Comparison of ENCODE assay signal across 21 cellular contexts in the genomic region with DNA sequence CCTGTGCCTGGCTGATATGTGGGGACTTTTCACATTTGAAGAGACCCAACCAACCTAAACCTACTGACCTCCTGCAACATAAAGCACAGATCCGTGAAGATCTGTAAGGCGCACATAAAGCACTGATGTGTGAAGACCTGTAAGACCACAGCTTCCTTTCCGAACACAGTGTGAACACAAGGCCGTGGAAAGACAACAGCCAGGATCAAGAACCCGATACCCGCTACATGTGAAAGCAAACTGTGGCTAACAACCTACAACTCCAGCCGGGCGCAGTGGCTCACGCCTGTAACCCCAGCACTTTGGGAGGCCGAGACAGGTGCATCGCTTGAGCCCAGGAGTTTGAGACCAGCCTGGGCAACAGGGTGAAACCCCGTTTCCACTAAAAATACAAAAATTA. TPM values are rescaled to one million over a fixed set of nuclear protein-coding genes. Genes with fewer than 3 reads are reported as not detected.
DNase-seq lines count a peak whose midpoint lies in the region; ATAC-seq and TF ChIP-seq lines count a peak whose summit lies in the region.
"Had no signal": no experiment of that assay in that cellular context is flagged by ENCODE, and none has a peak within 500 bp of the region (broad histone marks: within the 10 kb centered on the region; RNA-seq: fewer than 3 reads in every experiment).

No MANE protein-coding gene starts in this region.

- H3K27me3 Mint-ChIP-seq in stimulated activated naive B cell treated with anti-CD40 and anti-IgM and Interleukin-4, amounts not matched to agents 10 μg/mL and 1 μg/mL and 100 μg/mL, for 72 hours: peaks cover 15 to 20% of the 10 kb centered on the region in 2 donors
- H3K27me3 Mint-ChIP-seq: activated T-cell treated with anti-CD3 and anti-CD28 coated beads, Interleukin-2, amount 50 U/mL, for 24 hours; CD4-positive, CD25-positive, alpha-beta regulatory T cell had no signal

- H3K9ac ChIP-seq in smooth muscle cell (ENCODE audit: low read depth): no peak overlapping the region
- H3K9ac ChIP-seq: SK-N-SH had no signal

- intact Hi-C loops in ascending aorta (cut with DNase I): loop anchor here (1.0 kb wide), 2 partner anchors 17 to 50 kb away; a partner anchor contains a TSS

- TF ChIP-seq CTCF in ascending aorta (IDR thresholded peaks at IDR 0.05): no peak
- TF ChIP-seq CTCF in smooth muscle cell (IDR thresholded peaks at IDR 0.05; ENCODE audit: borderline replicate concordance, insufficient read depth, poor library complexity, severe bottlenecking): no peak

- H3K27ac ChIP-seq in ascending aorta (peak overlapping the region; percentile 83 to 86), smooth muscle cell (ENCODE audit: low read depth) (no peak overlapping the region)
- H3K27ac ChIP-seq: colonic mucosa, esophagus muscularis mucosa, gastrocnemius medialis, lower lobe of right lung, RWPE1, transverse colon had no signal

- no peak overlapping the region for H2AFZ ChIP-seq in smooth muscle cell (ENCODE audit: low read depth)

- H3K9me3 ChIP-seq in ascending aorta (no peaks in the 10 kb centered on the region), smooth muscle cell (replicated peaks; ENCODE audit: low read depth) (no peaks in the 10 kb centered on the region)
- H3K9me3 ChIP-seq: colonic mucosa, esophagus muscularis mucosa, gastrocnemius medialis, lower lobe of right lung, SK-N-SH, transverse colon had no signal

- H3K4me1 Mint-ChIP-seq in stimulated activated naive B cell treated with anti-CD40 and anti-IgM and Interleukin-4, amounts not matched to agents 10 μg/mL and 1 μg/mL and 100 μg/mL, for 72 hours: peaks cover 8 to 9% of the 10 kb centered on the region in 2 donors
- H3K4me1 Mint-ChIP-seq: CD4-positive, CD25-positive, alpha-beta regulatory T cell had no signal

- H3K4me3 Mint-ChIP-seq in stimulated activated naive B cell treated with anti-CD40 and anti-IgM and Interleukin-4, amounts not matched to agents 10 μg/mL and 1 μg/mL and 100 μg/mL, for 72 hours: no peak overlapping the region
- H3K4me3 Mint-ChIP-seq: activated T-cell treated with anti-CD3 and anti-CD28 coated beads, Interleukin-2, amount 50 U/mL, for 24 hours; CD4-positive, CD25-positive, alpha-beta regulatory T cell had no signal

- no peaks in the 10 kb centered on the region for H3K79me2 ChIP-seq in smooth muscle cell (ENCODE audit: low read depth)

- H3K27me3 ChIP-seq in ascending aorta (no peaks in the 10 kb centered on the region), smooth muscle cell (ENCODE audit: low read depth) (no peaks in the 10 kb centered on the region)
- H3K27me3 ChIP-seq: colonic mucosa, esophagus muscularis mucosa, gastrocnemius medialis, transverse colon had no signal

- H3K4me3 ChIP-seq in ascending aorta: no peak overlapping the region
- no peak overlapping the region for H3K4me3 ChIP-seq in smooth muscle cell
- H3K4me3 ChIP-seq: colonic mucosa, esophagus muscularis mucosa, gastrocnemius medialis, lower lobe of right lung, transverse colon had no signal

- no peak for DNase-seq in ascending aorta (ENCODE audit: low spot score in 2 of 2)
- no peak for DNase-seq in stimulated activated naive B cell treated with anti-CD40 and anti-IgM and Interleukin-4, amounts not matched to agents 10 μg/mL and 1 μg/mL and 100 μg/mL, for 72 hours
- no peak for DNase-seq in SKM-1 (lab: John Stamatoyannopoulos, UW; ENCODE audit: unreplicated experiment)
- DNase-seq in smooth muscle cell (lab: John Stamatoyannopoulos, UW; ENCODE audit: unreplicated experiment): no peak
- DNase-seq: activated CD4-positive, alpha-beta T cell treated with anti-CD3 and anti-CD28 coated beads for 4 hours; activated naive CD4-positive, alpha-beta T cell; activated T-cell treated with anti-CD3 and anti-CD28 coated beads, Interleukin-2, amount 50 U/mL, for 24 hours; CD4-positive, CD25-positive, alpha-beta regulatory T cell; colonic mucosa; gastrocnemius medialis; lower lobe of right lung; NCI-H1092 treated with DMSO at 0.1 percent for 48 hours; NCI-H1930; NCI-H69; SK-N-SH; transverse colon had no signal

- 96% methylated on average over 12 of the region's 12 CpGs for WGBS in smooth muscle cell (ENCODE audit: low lambda C conversion rate)

- H3K27ac Mint-ChIP-seq in stimulated activated naive B cell treated with anti-CD40 and anti-IgM and Interleukin-4, amounts not matched to agents 10 μg/mL and 1 μg/mL and 100 μg/mL, for 72 hours: no peak overlapping the region
- H3K27ac Mint-ChIP-seq: activated T-cell treated with anti-CD3 and anti-CD28 coated beads, Interleukin-2, amount 50 U/mL, for 24 hours; CD4-positive, CD25-positive, alpha-beta regulatory T cell had no signal

- H3K4me2 ChIP-seq in smooth muscle cell: no peak overlapping the region
- H3K4me2 ChIP-seq: SK-N-SH had no signal

- H3K4me1 ChIP-seq in ascending aorta: peaks cover 0 to 11% of the 10 kb centered on the region in 2 donors
- no peaks in the 10 kb centered on the region for H3K4me1 ChIP-seq in smooth muscle cell (ENCODE audit: low read depth)
- H3K4me1 ChIP-seq: colonic mucosa, gastrocnemius medialis, lower lobe of right lung, transverse colon had no signal

- H3K36me3 Mint-ChIP-seq in stimulated activated naive B cell treated with anti-CD40 and anti-IgM and Interleukin-4, amounts not matched to agents 10 μg/mL and 1 μg/mL and 100 μg/mL, for 72 hours: no peaks in the 10 kb centered on the region
- H3K36me3 Mint-ChIP-seq: CD4-positive, CD25-positive, alpha-beta regulatory T cell had no signal

- no peaks in the 10 kb centered on the region for H3F3A ChIP-seq in smooth muscle cell (ENCODE audit: low read depth)

- ATAC-seq in GM18867 (IDR thresholded peaks at IDR 0.05; ENCODE audit: unreplicated experiment) (peak; percentile 65), GM21576 (IDR thresholded peaks at IDR 0.05; ENCODE audit: unreplicated experiment) (peak; percentile 47), HG03460 (IDR thresholded peaks at IDR 0.05; ENCODE audit: unreplicated experiment) (no peak)
- ATAC-seq in stimulated activated naive B cell treated with anti-CD40 and anti-IgM and Interleukin-4, amounts not matched to agents 10 μg/mL and 1 μg/mL and 100 μg/mL, for 72 hours (replicated peaks): peak; percentile 31 to 50
- ATAC-seq: gastrocnemius medialis, lower lobe of right lung had no signal

- H3K36me3 ChIP-seq in ascending aorta: no peaks in the 10 kb centered on the region
- no peaks in the 10 kb centered on the region for H3K36me3 ChIP-seq in smooth muscle cell (ENCODE audit: low read depth)
- H3K36me3 ChIP-seq: colonic mucosa, esophagus muscularis mucosa, gastrocnemius medialis, lower lobe of right lung, transverse colon had no signal

- H3K9me3 Mint-ChIP-seq in stimulated activated naive B cell treated with anti-CD40 and anti-IgM and Interleukin-4, amounts not matched to agents 10 μg/mL and 1 μg/mL and 100 μg/mL, for 72 hours: no peaks in the 10 kb centered on the region
- H3K9me3 Mint-ChIP-seq: activated T-cell treated with anti-CD3 and anti-CD28 coated beads, Interleukin-2, amount 50 U/mL, for 24 hours had no signal

- H4K20me1 ChIP-seq in smooth muscle cell (ENCODE audit: low read depth): no peaks in the 10 kb centered on the region

RNA-seq across cellular contexts. Expression of a gene that starts 17.6 kb away (rescaled TPM):
- total RNA-seq in ascending aorta (29.3 TPM), smooth muscle cell (31.5 and 48.2 TPM in 2 replicates)
- 23.8 and 33.8 TPM in 2 replicates for polyA plus RNA-seq in smooth muscle cell

RNA-seq across cellular contexts. Expression of a gene that starts 49.7 kb away (rescaled TPM):
- 22.2 TPM for total RNA-seq in ascending aorta
- 18.6 and 22.2 TPM in 2 replicates for total RNA-seq in smooth muscle cell
- 38.8 and 41.3 TPM in 2 replicates for polyA plus RNA-seq in smooth muscle cell
